8 cellular contexts compared by ENCODE assay signal in the genomic region with DNA sequence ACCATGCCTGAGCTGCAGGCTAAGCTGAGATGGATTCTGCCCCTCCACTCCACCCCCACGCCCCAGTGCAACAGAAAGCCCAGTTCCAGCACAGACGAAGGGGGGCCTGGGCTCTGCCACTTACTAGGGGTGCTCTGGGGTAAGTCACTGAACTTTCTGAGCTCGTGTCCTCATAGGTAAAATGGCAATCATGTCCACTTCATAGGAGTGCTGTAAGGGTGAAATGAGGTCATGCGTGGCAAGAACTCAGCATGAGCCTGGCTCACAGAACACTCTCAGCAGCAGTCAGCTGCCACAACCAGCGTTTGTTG. TPM values are rescaled to one million over a fixed set of nuclear protein-coding genes. Genes with fewer than 3 reads are reported as not detected.
DNase-seq lines count a peak whose midpoint lies in the region; ATAC-seq and TF ChIP-seq lines count a peak whose summit lies in the region.

No MANE protein-coding gene starts in this region.

- peaks cover 5% of the 10 kb centered on the region for H3K36me3 Mint-ChIP-seq in Calu3 (ENCODE audit: insufficient read depth, unreplicated experiment)
- H3K36me3 Mint-ChIP-seq in IgD-negative memory B cell: peaks cover 3% of the 10 kb centered on the region
- no peaks in the 10 kb centered on the region for H3K36me3 Mint-ChIP-seq in central memory CD8-positive, alpha-beta T cell (ENCODE audit: insufficient read depth)
- no peaks in the 10 kb centered on the region for H3K36me3 Mint-ChIP-seq in type B pancreatic cell

- TF ChIP-seq CTCF in Calu3 (IDR thresholded peaks at IDR 0.05; ENCODE audit: unreplicated experiment) (no peak), type B pancreatic cell (conservative IDR thresholded peaks at IDR 0.05) (no peak)

- no peaks in the 10 kb centered on the region for H3K4me1 Mint-ChIP-seq in Calu3 (ENCODE audit: low read depth, unreplicated experiment)
- peaks cover 0 to 13% (median 8%) of the 10 kb centered on the region in 3 donors for H3K4me1 Mint-ChIP-seq in IgD-negative memory B cell
- no peaks in the 10 kb centered on the region for H3K4me1 Mint-ChIP-seq in central memory CD8-positive, alpha-beta T cell
- H3K4me1 Mint-ChIP-seq in type B pancreatic cell (ENCODE audit: unreplicated experiment): peaks cover 4% of the 10 kb centered on the region

- peak overlapping the region; percentile 68 for H3K4me3 Mint-ChIP-seq in Calu3 (ENCODE audit: low read depth, unreplicated experiment)
- H3K4me3 Mint-ChIP-seq in IgD-negative memory B cell: peak overlapping the region; percentile 81 to 95 (median 86)
- H3K4me3 Mint-ChIP-seq in central memory CD8-positive, alpha-beta T cell: peak overlapping the region; percentile 77
- no peak overlapping the region for H3K4me3 Mint-ChIP-seq in type B pancreatic cell

- intact Hi-C loops in Calu3 (cut with micrococcal nuclease; ENCODE audit: unreplicated experiment) (loop anchor here (1.0 to 2.0 kb wide), 4 partner anchors 57 to 370 kb away; no protein-coding TSS in a partner anchor), left cardiac atrium (cut with DNase I) (loop anchor here (1.0 to 5.0 kb wide), 5 partner anchors 57 to 370 kb away; no protein-coding TSS in a partner anchor)

- BruUV-seq in Calu3 (replicated peaks; lab: Mats Ljungman, UMichigan): no TSS peak

- ATAC-seq in central memory CD8-positive, alpha-beta T cell (replicated peaks; ENCODE audit: extremely low read depth, poor library complexity, severe bottlenecking): no peak
- no peak for ATAC-seq in left cardiac atrium

- H3K27me3 Mint-ChIP-seq in Calu3 (ENCODE audit: unreplicated experiment) (peaks cover 70% of the 10 kb centered on the region), IgD-negative memory B cell (peaks cover 11% of the 10 kb centered on the region), type B pancreatic cell (peaks cover 54% of the 10 kb centered on the region)
- peaks cover 37% of the 10 kb centered on the region for H3K27me3 Mint-ChIP-seq in central memory CD8-positive, alpha-beta T cell

- in situ Hi-C loops in KBM-7 (cut with MboI; ENCODE audit: low pct_unique_long_range_greater_than_20kb, low sequenced_read_pairs): no loop called here

- H3K9me3 Mint-ChIP-seq in Calu3 (ENCODE audit: low read depth, unreplicated experiment) (no peaks in the 10 kb centered on the region), IgD-negative memory B cell (no peaks in the 10 kb centered on the region), type B pancreatic cell (no peaks in the 10 kb centered on the region)
- H3K9me3 Mint-ChIP-seq in central memory CD8-positive, alpha-beta T cell: no peaks in the 10 kb centered on the region

- H3K27ac Mint-ChIP-seq in Calu3 (ENCODE audit: unreplicated experiment): no peak overlapping the region
- peak overlapping the region in 1 of 3 donors; percentile 64 for H3K27ac Mint-ChIP-seq in IgD-negative memory B cell
- H3K27ac Mint-ChIP-seq in central memory CD8-positive, alpha-beta T cell (ENCODE audit: low read depth): no peak overlapping the region
- H3K27ac Mint-ChIP-seq in type B pancreatic cell: no peak overlapping the region

- DNase-seq in Calu3 (no peak), pons (ENCODE audit: low spot score) (peak; percentile 92), KBM-7 (no peak), SKM-1 treated with dmso at 0.1 percent for 144 hours (lab: John Stamatoyannopoulos, UW; ENCODE audit: unreplicated experiment) (no peak), left cardiac atrium (no peak), type B pancreatic cell (ENCODE audit: extremely low spot score, unreplicated experiment) (no peak)
- no peak for DNase-seq in central memory CD8-positive, alpha-beta T cell (ENCODE audit: low spot score in 2 of 2)

- CTCF ChIA-PET in Calu3 (lab: Charles Lee): interaction anchor here (0.6 to 4.3 kb wide), 21 partner anchors 9 to 225 kb away, joined by 3 to 102 read pairs (median 4); a partner anchor contains a TSS

RNA-seq across cellular contexts. Expression of a gene that starts 8.4 kb away (rescaled TPM):
- total RNA-seq in Calu3 (2022) (not detected in 2 replicates), left cardiac atrium (under 1 TPM; 0.09 to 0.13 TPM), type B pancreatic cell (ENCODE audit: low replicate concordance) (0.19 and 0.27 TPM in 2 replicates)
- polyA plus RNA-seq in IgD-negative memory B cell: not detected
